Comparison of ENCODE assay signal across 8 cellular contexts in the genomic region with DNA sequence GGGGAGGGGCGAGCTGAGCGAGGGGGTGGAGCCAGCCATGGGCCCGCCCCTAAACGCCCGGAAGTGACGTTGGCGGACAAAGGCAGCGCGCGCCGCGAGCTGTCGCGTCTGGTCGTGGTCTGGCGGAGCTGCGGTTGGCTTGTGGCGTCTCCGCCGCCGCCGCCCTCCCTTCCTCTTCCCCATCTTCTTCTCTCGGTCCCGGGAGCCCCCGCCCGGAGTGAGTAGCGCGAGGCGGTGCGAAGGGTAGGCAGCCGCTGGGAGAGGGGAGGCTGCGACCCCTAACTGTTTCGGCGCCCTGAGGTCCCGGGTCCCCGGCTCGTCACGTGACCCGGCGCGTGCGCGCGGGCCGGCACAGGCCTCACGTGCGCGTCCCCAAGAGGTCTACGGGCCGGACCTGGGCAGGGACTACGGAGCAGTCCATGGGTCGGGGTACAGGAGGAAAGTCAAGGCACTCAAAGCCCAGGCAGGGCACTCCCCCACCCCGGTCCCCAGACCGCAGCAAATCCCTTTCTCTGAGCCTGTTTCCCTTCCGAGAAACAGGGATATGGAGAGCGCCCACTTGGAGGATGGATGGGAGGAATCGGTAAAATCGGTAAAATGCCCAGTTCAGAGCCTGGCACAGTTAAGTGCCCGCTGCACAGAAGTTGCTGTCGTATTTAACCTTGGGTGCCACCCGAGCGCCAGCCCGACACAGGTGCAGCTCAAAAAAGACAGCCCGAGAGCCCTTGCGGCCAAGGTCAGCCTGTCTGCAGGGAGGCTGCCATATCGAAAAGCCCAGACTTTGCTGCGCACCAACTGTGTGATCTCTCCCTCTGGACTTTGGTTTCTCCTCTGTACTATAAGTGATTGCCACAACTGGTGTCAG. TPM values are rescaled to one million over a fixed set of nuclear protein-coding genes. Genes with fewer than 3 reads are reported as not detected.
DNase-seq lines count a peak whose midpoint lies in the region; ATAC-seq and TF ChIP-seq lines count a peak whose summit lies in the region.

TSS of gene NTMT1 (plus strand) at position 85 of the 865 bp plus-strand sequence. CDS start 6,541 bp downstream, outside the sequence.

- no peaks in the 10 kb centered on the region for H3K9me3 Mint-ChIP-seq in chondrocyte (ENCODE audit: low read depth)

- H3K27ac Mint-ChIP-seq in chondrocyte (ENCODE audit: unreplicated experiment), result peak within 1 kb of the TSS; percentile 94

- peaks cover 50% of the 10 kb centered on the region for H3K4me1 Mint-ChIP-seq in chondrocyte (ENCODE audit: low read depth)

- no peaks in the 10 kb centered on the region for H3K27me3 Mint-ChIP-seq in chondrocyte (ENCODE audit: low read depth)

- ATAC-seq in GM18907 (IDR thresholded peaks at IDR 0.05; ENCODE audit: unreplicated experiment) (peak; percentile 78), HG03159 (IDR thresholded peaks at IDR 0.05; ENCODE audit: unreplicated experiment) (peak; percentile 70)

- peak; percentile 24 for TF ChIP-seq CTCF in chondrocyte (IDR thresholded peaks at IDR 0.05)

- peak within 1 kb of the TSS; percentile 92 for H3K4me3 Mint-ChIP-seq in chondrocyte (ENCODE audit: unreplicated experiment)

- DNase-seq in AG08395 (ENCODE audit: low spot score) (peak; percentile 93), NCI-H226 (peak; percentile 58), chondrocyte (ENCODE audit: low spot score) (no peak), kidney tubule cell (ENCODE audit: low spot score) (peak; percentile 86)
- DNase-seq in activated CD4-positive, alpha-beta T cell treated with anti-CD3 and anti-CD28 coated beads for 24 hours (ENCODE audit: low read depth in 2 of 2), result peak; percentile 85 to 89
- peak; percentile 79 to 91 (median 84) for DNase-seq in stimulated activated CD4-positive, alpha-beta T cell treated with anti-CD3 and anti-CD28 coated beads, Interleukin-1b, Interleukin-23, amount 100 ng/mL, for 24 hours (ENCODE audit: low read depth in 4 of 4, low spot score in 1 of 4)

- H3K36me3 Mint-ChIP-seq in chondrocyte (ENCODE audit: low read depth), result no peaks in the 10 kb centered on the region

RNA-seq across cellular contexts. Expression of gene NTMT1, which starts in this region (rescaled TPM):
- total RNA-seq in chondrocyte, result 32.6 to 37.4 TPM (median 34.4 TPM) in 3 replicates
